9 cellular contexts compared by ENCODE assay signal in the genomic region with DNA sequence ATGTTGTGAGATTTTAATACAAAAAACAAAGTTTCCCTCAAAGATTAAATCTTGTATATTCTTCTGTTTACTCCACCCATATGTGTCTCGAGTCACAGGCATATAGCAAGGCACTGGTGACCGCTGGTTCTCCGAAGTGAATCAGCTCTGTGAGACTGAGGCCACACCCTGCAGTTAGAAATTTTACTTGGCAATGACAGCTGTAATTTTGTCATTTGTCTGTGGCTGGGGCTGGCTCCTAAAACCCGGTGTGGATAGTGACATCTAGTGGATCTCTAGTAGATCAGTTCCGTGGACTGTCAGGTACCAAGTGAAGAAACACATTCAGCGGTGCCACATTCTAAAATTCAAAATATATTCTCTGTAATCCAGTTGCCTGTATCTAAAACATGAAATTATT.
DNase-seq lines count a peak whose midpoint lies in the region; ATAC-seq, FAIRE-seq and TF ChIP-seq lines count a peak whose summit lies in the region.
"Had no signal": no experiment of that assay in that cellular context is flagged by ENCODE, and none has a peak within 500 bp of the region (broad histone marks: within the 10 kb centered on the region; RNA-seq: fewer than 3 reads in every experiment).

No MANE protein-coding gene starts in this region.

- no peak overlapping the region for H2AFZ ChIP-seq in SU-DHL-6 (ENCODE audit: low read depth, low read length, severe bottlenecking)

- peak; percentile 98 for FAIRE-seq in D721Med (lab: Jason Lieb, UNC)

- no peaks in the 10 kb centered on the region for H3K9me2 ChIP-seq in SU-DHL-6 (replicated peaks; ENCODE audit: insufficient read depth, low read length)

- no peaks in the 10 kb centered on the region for H4K20me1 ChIP-seq in SU-DHL-6 (ENCODE audit: low read depth, low read length)

- no peak overlapping the region for H3K27ac ChIP-seq in SU-DHL-6 (ENCODE audit: low read depth, low read length)
- H3K27ac ChIP-seq: SK-N-MC had no signal

- H3K27me3 ChIP-seq in SU-DHL-6 (ENCODE audit: low read length), result no peaks in the 10 kb centered on the region

- no peaks in the 10 kb centered on the region for H3K36me3 ChIP-seq in SU-DHL-6 (ENCODE audit: low read length)

- peak; percentile 77 for DNase-seq in D721Med (ENCODE audit: insufficient read length, low spot score)
- peak; percentile 54 for DNase-seq in NCI-H1092 (lab: John Stamatoyannopoulos, UW)
- DNase-seq in astrocyte of the hippocampus (ENCODE audit: low read depth, low spot score), result peak; percentile 82
- DNase-seq in hypothalamus (lab: John Stamatoyannopoulos, UW), result peak in 31 of 51 donors; percentile 6 to 61 (median 25)
- peak; percentile 36 to 39 for DNase-seq in stimulated activated CD4-positive, alpha-beta T cell treated with anti-CD3 and anti-CD28 coated beads, Interleukin-15, amount 100 ng/mL, for 48 hours (ENCODE audit: low read depth in 2 of 2)
- no peak for DNase-seq in OCI-M2 (lab: John Stamatoyannopoulos, UW; ENCODE audit: unreplicated experiment)

- H3K4me3 ChIP-seq in SU-DHL-6 (ENCODE audit: insufficient read depth, low read length, poor library complexity, severe bottlenecking), result no peak overlapping the region
- H3K4me3 ChIP-seq: SK-N-MC had no signal

- TF ChIP-seq CTCF in D721Med (IDR thresholded peaks at IDR 0.05; ENCODE audit: insufficient read depth, missing control alignments) (peak; percentile 71), SU-DHL-6 (IDR thresholded peaks at IDR 0.05; ENCODE audit: insufficient read depth, low read length, poor library complexity, severe bottlenecking) (peak; percentile 29)

- no peak overlapping the region for H3K9ac ChIP-seq in SU-DHL-6 (ENCODE audit: low read length)

- peak; percentile 76 for ATAC-seq in GM21717 (IDR thresholded peaks at IDR 0.05; ENCODE audit: unreplicated experiment)

- no peaks in the 10 kb centered on the region for H3K79me2 ChIP-seq in SU-DHL-6 (ENCODE audit: insufficient read depth, low read length)

- H3K9me3 ChIP-seq in SU-DHL-6 (ENCODE audit: insufficient read depth, low read length), result no peaks in the 10 kb centered on the region

- H3F3A ChIP-seq in SU-DHL-6 (ENCODE audit: insufficient read depth), result no peaks in the 10 kb centered on the region

- H3K4me2 ChIP-seq in SU-DHL-6 (ENCODE audit: low read depth, low read length, poor library complexity, severe bottlenecking), result no peak overlapping the region
